ENCODE assay signal across 1 cellular context in the genomic region with DNA sequence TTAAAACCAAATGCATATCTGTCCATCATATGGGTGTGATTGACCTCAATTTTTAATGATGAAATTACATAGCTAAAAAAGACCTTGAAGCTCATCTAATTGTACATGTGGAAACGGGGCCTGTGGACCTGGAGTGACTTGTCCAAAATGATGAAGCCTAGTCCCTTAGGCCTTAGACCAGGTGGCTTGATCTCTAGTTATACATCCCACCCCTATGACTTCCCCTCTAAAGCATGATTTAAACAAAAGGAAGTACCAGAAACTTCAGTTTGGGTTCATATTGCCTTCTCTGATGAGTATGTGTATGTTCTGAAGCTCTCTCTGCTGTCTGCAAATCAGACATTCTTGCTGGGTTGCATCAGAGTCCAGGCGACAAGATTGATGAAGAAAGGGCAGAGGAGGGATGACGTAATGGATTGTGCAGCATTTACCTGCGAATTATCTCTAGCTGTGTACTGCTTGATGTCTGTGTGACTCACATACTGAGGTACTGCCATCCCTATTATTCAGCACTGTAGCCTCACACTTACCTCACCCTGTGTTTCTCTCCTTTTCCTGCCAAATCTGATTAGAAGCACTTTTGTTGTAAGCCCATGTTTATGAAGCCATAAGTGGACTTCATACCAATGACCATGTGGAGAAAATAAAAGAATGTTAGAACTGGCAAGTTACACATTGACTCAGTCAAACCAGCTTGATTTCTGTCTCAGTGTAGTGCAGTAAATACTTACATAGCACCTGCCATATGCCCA.
TF ChIP-seq lines count a peak whose summit lies in the region.

No MANE protein-coding gene starts in this region.

TF ChIP-seq in HEK293, 187 proteins besides CTCF, POLR2A, EP300 and RAD21 (continued from another document and continues in another):
- TF ChIP-seq, protein P1, sequence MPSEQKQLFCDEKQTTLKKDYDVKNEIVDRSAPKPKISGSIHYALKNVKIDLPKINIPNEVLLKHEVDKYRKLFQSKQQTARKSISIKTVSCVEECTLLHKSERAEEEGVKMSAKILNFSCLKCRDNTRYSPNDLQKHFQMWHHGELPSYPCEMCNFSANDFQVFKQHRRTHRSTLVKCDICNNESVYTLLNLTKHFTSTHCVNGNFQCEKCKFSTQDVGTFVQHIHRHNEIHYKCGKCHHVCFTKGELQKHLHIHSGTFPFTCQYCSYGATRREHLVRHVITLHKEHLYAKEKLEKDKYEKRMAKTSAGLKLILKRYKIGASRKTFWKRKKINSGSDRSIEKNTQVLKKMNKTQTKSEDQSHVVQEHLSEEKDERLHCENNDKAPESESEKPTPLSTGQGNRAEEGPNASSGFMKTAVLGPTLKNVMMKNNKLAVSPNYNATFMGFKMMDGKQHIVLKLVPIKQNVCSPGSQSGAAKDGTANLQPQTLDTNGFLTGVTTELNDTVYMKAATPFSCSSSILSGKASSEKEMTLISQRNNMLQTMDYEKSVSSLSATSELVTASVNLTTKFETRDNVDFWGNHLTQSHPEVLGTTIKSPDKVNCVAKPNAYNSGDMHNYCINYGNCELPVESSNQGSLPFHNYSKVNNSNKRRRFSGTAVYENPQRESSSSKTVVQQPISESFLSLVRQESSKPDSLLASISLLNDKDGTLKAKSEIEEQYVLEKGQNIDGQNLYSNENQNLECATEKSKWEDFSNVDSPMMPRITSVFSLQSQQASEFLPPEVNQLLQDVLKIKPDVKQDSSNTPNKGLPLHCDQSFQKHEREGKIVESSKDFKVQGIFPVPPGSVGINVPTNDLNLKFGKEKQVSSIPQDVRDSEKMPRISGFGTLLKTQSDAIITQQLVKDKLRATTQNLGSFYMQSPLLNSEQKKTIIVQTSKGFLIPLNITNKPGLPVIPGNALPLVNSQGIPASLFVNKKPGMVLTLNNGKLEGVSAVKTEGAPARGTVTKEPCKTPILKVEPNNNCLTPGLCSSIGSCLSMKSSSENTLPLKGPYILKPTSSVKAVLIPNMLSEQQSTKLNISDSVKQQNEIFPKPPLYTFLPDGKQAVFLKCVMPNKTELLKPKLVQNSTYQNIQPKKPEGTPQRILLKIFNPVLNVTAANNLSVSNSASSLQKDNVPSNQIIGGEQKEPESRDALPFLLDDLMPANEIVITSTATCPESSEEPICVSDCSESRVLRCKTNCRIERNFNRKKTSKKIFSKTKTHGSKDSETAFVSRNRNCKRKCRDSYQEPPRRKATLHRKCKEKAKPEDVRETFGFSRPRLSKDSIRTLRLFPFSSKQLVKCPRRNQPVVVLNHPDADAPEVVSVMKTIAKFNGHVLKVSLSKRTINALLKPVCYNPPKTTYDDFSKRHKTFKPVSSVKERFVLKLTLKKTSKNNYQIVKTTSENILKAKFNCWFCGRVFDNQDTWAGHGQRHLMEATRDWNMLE (tag by site-specific recombination; conservative IDR thresholded peaks at IDR 0.05; ENCODE audit: low read depth), result peak; percentile 55
- TF ChIP-seq ZNF37A (tag by site-specific recombination; IDR thresholded peaks at IDR 0.05) (no peak), ZNF792 (tag by site-specific recombination; IDR thresholded peaks at IDR 0.05) (no peak), ZBTB20 (tag by site-specific recombination; IDR thresholded peaks at IDR 0.05) (no peak; the same call in 1 of the 2 replicates), ZNF473 (tag by site-specific recombination; IDR thresholded peaks at IDR 0.05) (no peak), ZNF155 (tag by site-specific recombination; IDR thresholded peaks at IDR 0.05) (no peak), ZNF19 (tag by site-specific recombination; IDR thresholded peaks at IDR 0.05; ENCODE audit: low read depth) (no peak), OVOL3 (tag by site-specific recombination; IDR thresholded peaks at IDR 0.05) (no peak), ZNF529 (tag by site-specific recombination; IDR thresholded peaks at IDR 0.05; ENCODE audit: insufficient replicate concordance) (no peak), ZNF571 (tag by site-specific recombination; IDR thresholded peaks at IDR 0.05) (no peak), ZNF274 (IDR thresholded peaks at IDR 0.05; ENCODE audit: low read length) (no peak), ZNF274 (tag by site-specific recombination; IDR thresholded peaks at IDR 0.05; ENCODE audit: borderline replicate concordance) (no peak), ZNF621 (tag by site-specific recombination; IDR thresholded peaks at IDR 0.05) (no peak), GLI2 (tag by site-specific recombination; IDR thresholded peaks at IDR 0.05; ENCODE audit: borderline replicate concordance, low read depth) (peak; percentile 52; the same call in 1 of the 2 replicates), ZNF335 (tag by site-specific recombination; conservative IDR thresholded peaks at IDR 0.05) (peak; percentile 33; the same call in 1 of the 2 replicates), KLF8 (tag by site-specific recombination; IDR thresholded peaks at IDR 0.05) (peak; percentile 89), BCL11B (tag by site-specific recombination; IDR thresholded peaks at IDR 0.05; ENCODE audit: low read depth) (0 out of 2 replicates have a peak, but pooled peaks have one; percentile 48), GLIS2 (tag by site-specific recombination; IDR thresholded peaks at IDR 0.05) (no peak), HOXC10 (CRISPR knock-in tag; IDR thresholded peaks at IDR 0.05) (no peak), SALL2 (tag by site-specific recombination; IDR thresholded peaks at IDR 0.05; ENCODE audit: borderline replicate concordance) (no peak), ZNF140 (tag by site-specific recombination; IDR thresholded peaks at IDR 0.05) (no peak), ZNF2 (tag by site-specific recombination; IDR thresholded peaks at IDR 0.05) (peak; percentile 70), ZNF292 (tag by site-specific recombination; IDR thresholded peaks at IDR 0.05; ENCODE audit: borderline replicate concordance, low read depth) (no peak), ZNF394 (tag by site-specific recombination; IDR thresholded peaks at IDR 0.05; ENCODE audit: borderline replicate concordance) (peak; percentile 69; the same call in 1 of the 2 replicates), ZNF658 (tag by site-specific recombination; IDR thresholded peaks at IDR 0.05) (no peak), ZNF202 (tag by site-specific recombination; IDR thresholded peaks at IDR 0.05; ENCODE audit: borderline replicate concordance) (no peak), ZNF549 (tag by site-specific recombination; IDR thresholded peaks at IDR 0.05) (no peak), ZNF184 (tag by site-specific recombination; IDR thresholded peaks at IDR 0.05) (peak; percentile 86), MYNN (tag by site-specific recombination; IDR thresholded peaks at IDR 0.05; ENCODE audit: borderline replicate concordance) (no peak), ZNF157 (tag by site-specific recombination; IDR thresholded peaks at IDR 0.05) (no peak), ZNF114 (tag by site-specific recombination; IDR thresholded peaks at IDR 0.05) (no peak), ZNF211 (tag by site-specific recombination; IDR thresholded peaks at IDR 0.05; ENCODE audit: low read depth) (no peak), ZNF324 (tag by site-specific recombination; IDR thresholded peaks at IDR 0.05) (peak; percentile 90), MZF1 (tag by site-specific recombination; IDR thresholded peaks at IDR 0.05; ENCODE audit: borderline replicate concordance) (no peak)
- TF ChIP-seq, protein P2, sequence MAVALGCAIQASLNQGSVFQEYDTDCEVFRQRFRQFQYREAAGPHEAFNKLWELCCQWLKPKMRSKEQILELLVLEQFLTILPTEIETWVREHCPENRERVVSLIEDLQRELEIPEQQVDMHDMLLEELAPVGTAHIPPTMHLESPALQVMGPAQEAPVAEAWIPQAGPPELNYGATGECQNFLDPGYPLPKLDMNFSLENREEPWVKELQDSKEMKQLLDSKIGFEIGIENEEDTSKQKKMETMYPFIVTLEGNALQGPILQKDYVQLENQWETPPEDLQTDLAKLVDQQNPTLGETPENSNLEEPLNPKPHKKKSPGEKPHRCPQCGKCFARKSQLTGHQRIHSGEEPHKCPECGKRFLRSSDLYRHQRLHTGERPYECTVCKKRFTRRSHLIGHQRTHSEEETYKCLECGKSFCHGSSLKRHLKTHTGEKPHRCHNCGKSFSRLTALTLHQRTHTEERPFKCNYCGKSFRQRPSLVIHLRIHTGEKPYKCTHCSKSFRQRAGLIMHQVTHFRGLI (tag by site-specific recombination; IDR thresholded peaks at IDR 0.05), result no peak
- TF ChIP-seq, protein P3, sequence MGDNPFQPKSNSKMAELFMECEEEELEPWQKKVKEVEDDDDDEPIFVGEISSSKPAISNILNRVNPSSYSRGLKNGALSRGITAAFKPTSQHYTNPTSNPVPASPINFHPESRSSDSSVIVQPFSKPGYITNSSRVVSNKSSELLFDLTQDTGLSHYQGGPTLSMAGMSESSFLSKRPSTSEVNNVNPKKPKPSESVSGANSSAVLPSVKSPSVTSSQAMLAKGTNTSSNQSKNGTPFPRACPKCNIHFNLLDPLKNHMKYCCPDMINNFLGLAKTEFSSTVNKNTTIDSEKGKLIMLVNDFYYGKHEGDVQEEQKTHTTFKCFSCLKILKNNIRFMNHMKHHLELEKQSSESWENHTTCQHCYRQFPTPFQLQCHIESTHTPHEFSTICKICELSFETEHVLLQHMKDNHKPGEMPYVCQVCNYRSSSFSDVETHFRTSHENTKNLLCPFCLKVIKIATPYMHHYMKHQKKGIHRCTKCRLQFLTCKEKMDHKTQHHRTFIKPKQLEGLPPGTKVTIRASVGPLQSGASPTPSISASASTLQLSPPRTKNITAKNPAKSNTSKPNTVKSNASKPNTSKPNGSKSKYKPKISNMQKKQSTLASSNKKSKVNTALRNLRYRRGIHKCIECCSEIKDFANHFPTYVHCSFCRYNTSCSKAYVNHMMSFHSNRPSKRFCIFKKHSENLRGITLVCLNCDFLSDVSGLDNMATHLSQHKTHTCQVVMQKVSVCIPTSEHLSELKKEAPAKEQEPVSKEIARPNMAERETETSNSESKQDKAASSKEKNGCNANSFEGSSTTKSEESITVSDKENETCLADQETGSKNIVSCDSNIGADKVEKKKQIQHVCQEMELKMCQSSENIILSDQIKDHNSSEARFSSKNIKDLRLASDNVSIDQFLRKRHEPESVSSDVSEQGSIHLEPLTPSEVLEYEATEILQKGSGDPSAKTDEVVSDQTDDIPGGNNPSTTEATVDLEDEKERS (tag by site-specific recombination; IDR thresholded peaks at IDR 0.05), result 0 out of 2 replicates have a peak, but pooled peaks have one; percentile 41
- TF ChIP-seq, protein P4, sequence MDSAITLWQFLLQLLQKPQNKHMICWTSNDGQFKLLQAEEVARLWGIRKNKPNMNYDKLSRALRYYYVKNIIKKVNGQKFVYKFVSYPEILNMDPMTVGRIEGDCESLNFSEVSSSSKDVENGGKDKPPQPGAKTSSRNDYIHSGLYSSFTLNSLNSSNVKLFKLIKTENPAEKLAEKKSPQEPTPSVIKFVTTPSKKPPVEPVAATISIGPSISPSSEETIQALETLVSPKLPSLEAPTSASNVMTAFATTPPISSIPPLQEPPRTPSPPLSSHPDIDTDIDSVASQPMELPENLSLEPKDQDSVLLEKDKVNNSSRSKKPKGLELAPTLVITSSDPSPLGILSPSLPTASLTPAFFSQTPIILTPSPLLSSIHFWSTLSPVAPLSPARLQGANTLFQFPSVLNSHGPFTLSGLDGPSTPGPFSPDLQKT (IDR thresholded peaks at IDR 0.05; ENCODE audit: borderline replicate concordance, low read depth, low read length), result no peak
- TF ChIP-seq, protein P5, sequence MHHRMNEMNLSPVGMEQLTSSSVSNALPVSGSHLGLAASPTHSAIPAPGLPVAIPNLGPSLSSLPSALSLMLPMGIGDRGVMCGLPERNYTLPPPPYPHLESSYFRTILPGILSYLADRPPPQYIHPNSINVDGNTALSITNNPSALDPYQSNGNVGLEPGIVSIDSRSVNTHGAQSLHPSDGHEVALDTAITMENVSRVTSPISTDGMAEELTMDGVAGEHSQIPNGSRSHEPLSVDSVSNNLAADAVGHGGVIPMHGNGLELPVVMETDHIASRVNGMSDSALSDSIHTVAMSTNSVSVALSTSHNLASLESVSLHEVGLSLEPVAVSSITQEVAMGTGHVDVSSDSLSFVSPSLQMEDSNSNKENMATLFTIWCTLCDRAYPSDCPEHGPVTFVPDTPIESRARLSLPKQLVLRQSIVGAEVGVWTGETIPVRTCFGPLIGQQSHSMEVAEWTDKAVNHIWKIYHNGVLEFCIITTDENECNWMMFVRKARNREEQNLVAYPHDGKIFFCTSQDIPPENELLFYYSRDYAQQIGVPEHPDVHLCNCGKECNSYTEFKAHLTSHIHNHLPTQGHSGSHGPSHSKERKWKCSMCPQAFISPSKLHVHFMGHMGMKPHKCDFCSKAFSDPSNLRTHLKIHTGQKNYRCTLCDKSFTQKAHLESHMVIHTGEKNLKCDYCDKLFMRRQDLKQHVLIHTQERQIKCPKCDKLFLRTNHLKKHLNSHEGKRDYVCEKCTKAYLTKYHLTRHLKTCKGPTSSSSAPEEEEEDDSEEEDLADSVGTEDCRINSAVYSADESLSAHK (tag by site-specific recombination; IDR thresholded peaks at IDR 0.05), result no peak
- TF ChIP-seq, protein P6, sequence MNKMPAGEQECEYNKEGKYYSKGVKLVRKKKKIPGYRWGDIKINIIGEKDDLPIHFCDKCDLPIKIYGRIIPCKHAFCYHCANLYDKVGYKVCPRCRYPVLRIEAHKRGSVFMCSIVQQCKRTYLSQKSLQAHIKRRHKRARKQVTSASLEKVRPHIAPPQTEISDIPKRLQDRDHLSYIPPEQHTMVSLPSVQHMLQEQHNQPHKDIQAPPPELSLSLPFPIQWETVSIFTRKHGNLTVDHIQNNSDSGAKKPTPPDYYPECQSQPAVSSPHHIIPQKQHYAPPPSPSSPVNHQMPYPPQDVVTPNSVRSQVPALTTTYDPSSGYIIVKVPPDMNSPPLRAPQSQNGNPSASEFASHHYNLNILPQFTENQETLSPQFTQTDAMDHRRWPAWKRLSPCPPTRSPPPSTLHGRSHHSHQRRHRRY (tag by site-specific recombination; IDR thresholded peaks at IDR 0.05), result no peak
- TF ChIP-seq, protein P7, sequence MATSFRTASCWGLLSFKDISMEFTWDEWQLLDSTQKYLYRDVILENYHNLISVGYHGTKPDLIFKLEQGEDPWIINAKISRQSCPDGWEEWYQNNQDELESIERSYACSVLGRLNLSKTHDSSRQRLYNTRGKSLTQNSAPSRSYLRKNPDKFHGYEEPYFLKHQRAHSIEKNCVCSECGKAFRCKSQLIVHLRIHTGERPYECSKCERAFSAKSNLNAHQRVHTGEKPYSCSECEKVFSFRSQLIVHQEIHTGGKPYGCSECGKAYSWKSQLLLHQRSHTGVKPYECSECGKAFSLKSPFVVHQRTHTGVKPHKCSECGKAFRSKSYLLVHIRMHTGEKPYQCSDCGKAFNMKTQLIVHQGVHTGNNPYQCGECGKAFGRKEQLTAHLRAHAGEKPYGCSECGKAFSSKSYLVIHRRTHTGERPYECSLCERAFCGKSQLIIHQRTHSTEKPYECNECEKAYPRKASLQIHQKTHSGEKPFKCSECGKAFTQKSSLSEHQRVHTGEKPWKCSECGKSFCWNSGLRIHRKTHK (tag by site-specific recombination; IDR thresholded peaks at IDR 0.05), result no peak
